Comparison of ENCODE assay signal across 25 cellular contexts in the genomic region with DNA sequence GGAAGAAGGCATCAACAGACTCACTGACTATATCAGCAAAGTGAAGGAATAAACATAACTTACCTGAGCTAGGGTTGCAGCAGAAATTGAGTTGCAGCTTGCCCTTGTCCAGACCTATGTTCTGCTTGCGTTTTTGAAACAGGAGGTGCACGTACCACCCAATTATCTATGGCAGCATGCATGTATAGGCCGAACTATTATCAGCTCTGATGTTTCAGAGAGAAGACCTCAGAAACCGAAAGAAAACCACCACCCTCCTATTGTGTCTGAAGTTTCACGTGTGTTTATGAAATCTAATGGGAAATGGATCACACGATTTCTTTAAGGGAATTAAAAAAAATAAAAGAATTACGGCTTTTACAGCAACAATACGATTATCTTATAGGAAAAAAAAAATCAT. TPM values are rescaled to one million over a fixed set of nuclear protein-coding genes. Genes with fewer than 3 reads are reported as not detected.
A peak's percentile ranks its signal among the peaks of the same experiment; 100 is the strongest.
DNase-seq lines count a peak whose midpoint lies in the region; ATAC-seq, FAIRE-seq and TF ChIP-seq lines count a peak whose summit lies in the region.
"Had no signal": no experiment of that assay in that cellular context is flagged by ENCODE, and none has a peak within 500 bp of the region (broad histone marks: within the 10 kb centered on the region; RNA-seq: fewer than 3 reads in every experiment).

No MANE protein-coding gene starts in this region.

- H4K91ac ChIP-seq in trophoblast cell (ENCODE audit: low read depth, low read length) = no peak overlapping the region

- no peak overlapping the region for H3K4me3 Mint-ChIP-seq in activated CD4-positive, alpha-beta T cell treated with anti-CD3 and anti-CD28 coated beads for 36 hours
- H3K4me3 Mint-ChIP-seq in activated CD8-positive, alpha-beta T cell treated with anti-CD3 and anti-CD28 coated beads, Interleukin-2, amount 10 ng/mL, durations not matched to agents 7 days and 5 days = no peak overlapping the region
- H3K4me3 Mint-ChIP-seq in osteocyte (ENCODE audit: unreplicated experiment) = no peak overlapping the region
- H3K4me3 Mint-ChIP-seq: activated naive CD4-positive, alpha-beta T cell treated with anti-CD3 and anti-CD28 coated beads, Interleukin-2, amount 10 ng/mL, durations not matched to agents 7 days and 5 days; activated T-cell treated with anti-CD3 and anti-CD28 coated beads, Interleukin-2, amount 50 U/mL, for 24 hours; neural crest cell had no signal

- peaks cover 4% of the 10 kb centered on the region for H3K79me1 ChIP-seq in trophoblast cell (ENCODE audit: low read length)

- WGBS in trophoblast cell (ENCODE audit: extremely low coverage, insufficient coverage, insufficient read length) = no CpG with 5 or more reads among the region's 8 CpGs

- H3K36me3 ChIP-seq in trophoblast cell (ENCODE audit: control insufficient read depth in 1 of 2, insufficient read depth in 2 of 2, low read length in 2 of 2) = peaks cover 2 to 10% of the 10 kb centered on the region in 2 experiments

- peaks cover 40% of the 10 kb centered on the region for H3K4me1 Mint-ChIP-seq in activated CD4-positive, alpha-beta T cell treated with anti-CD3 and anti-CD28 coated beads for 36 hours
- H3K4me1 Mint-ChIP-seq in activated CD8-positive, alpha-beta T cell treated with anti-CD3 and anti-CD28 coated beads, Interleukin-2, amount 10 ng/mL, durations not matched to agents 7 days and 5 days (ENCODE audit: low read depth) = peaks cover 38% of the 10 kb centered on the region
- peaks cover 14% of the 10 kb centered on the region for H3K4me1 Mint-ChIP-seq in osteocyte (ENCODE audit: unreplicated experiment)

- H4K8ac ChIP-seq in trophoblast cell (ENCODE audit: low read depth, low read length) = no peak overlapping the region

- H3K36me3 Mint-ChIP-seq in activated CD4-positive, alpha-beta T cell treated with anti-CD3 and anti-CD28 coated beads for 36 hours (ENCODE audit: low read depth) = peaks cover 47% of the 10 kb centered on the region
- peaks cover 60% of the 10 kb centered on the region for H3K36me3 Mint-ChIP-seq in activated CD8-positive, alpha-beta T cell treated with anti-CD3 and anti-CD28 coated beads, Interleukin-2, amount 10 ng/mL, durations not matched to agents 7 days and 5 days (ENCODE audit: low read depth)
- peaks cover 33% of the 10 kb centered on the region for H3K36me3 Mint-ChIP-seq in osteocyte (ENCODE audit: unreplicated experiment)

- H3K14ac ChIP-seq in trophoblast cell (ENCODE audit: low read length) = no peak overlapping the region

- ATAC-seq in activated CD4-positive, alpha-beta T cell treated with anti-CD3 and anti-CD28 coated beads for 36 hours = no peak
- ATAC-seq in activated CD8-positive, alpha-beta T cell treated with anti-CD3 and anti-CD28 coated beads, Interleukin-2, amount 10 ng/mL, durations not matched to agents 7 days and 5 days = no peak
- no peak for ATAC-seq in SK-N-SH treated with all-trans-retinoic acid at 6 μM for 48 hours
- ATAC-seq: esophagus mucosa had no signal

- TF ChIP-seq POLR2A in GM12891 (IDR thresholded peaks at IDR 0.05; ENCODE audit: low read depth, low read length) = no peak

- H3K79me2 ChIP-seq in trophoblast cell (ENCODE audit: control insufficient read depth, insufficient read depth, low read length, poor library complexity) = no peaks in the 10 kb centered on the region

- H3K27ac Mint-ChIP-seq in activated CD4-positive, alpha-beta T cell treated with anti-CD3 and anti-CD28 coated beads for 36 hours = peak overlapping the region; percentile 64
- H3K27ac Mint-ChIP-seq in activated CD8-positive, alpha-beta T cell treated with anti-CD3 and anti-CD28 coated beads, Interleukin-2, amount 10 ng/mL, durations not matched to agents 7 days and 5 days = peak overlapping the region; percentile 9
- H3K27ac Mint-ChIP-seq in osteocyte (ENCODE audit: unreplicated experiment) = peak overlapping the region; percentile 35

- H3K23ac ChIP-seq in trophoblast cell (ENCODE audit: low read length) = no peak overlapping the region

- no peaks in the 10 kb centered on the region for H3K27me3 Mint-ChIP-seq in activated CD4-positive, alpha-beta T cell treated with anti-CD3 and anti-CD28 coated beads for 36 hours
- H3K27me3 Mint-ChIP-seq in activated CD8-positive, alpha-beta T cell treated with anti-CD3 and anti-CD28 coated beads, Interleukin-2, amount 10 ng/mL, durations not matched to agents 7 days and 5 days (ENCODE audit: low read depth) = no peaks in the 10 kb centered on the region
- no peaks in the 10 kb centered on the region for H3K27me3 Mint-ChIP-seq in osteocyte (ENCODE audit: unreplicated experiment)
- H3K27me3 Mint-ChIP-seq: activated naive CD4-positive, alpha-beta T cell treated with anti-CD3 and anti-CD28 coated beads, Interleukin-2, amount 10 ng/mL, durations not matched to agents 7 days and 5 days; activated T-cell treated with anti-CD3 and anti-CD28 coated beads, Interleukin-2, amount 50 U/mL, for 24 hours had no signal

- no peak overlapping the region for H3K18ac ChIP-seq in trophoblast cell (ENCODE audit: low read length)

- H2AFZ ChIP-seq in trophoblast cell (ENCODE audit: insufficient read depth, low read length, poor library complexity) = no peak overlapping the region
- H2AFZ ChIP-seq: GM23248 had no signal

- H4K12ac ChIP-seq in trophoblast cell (ENCODE audit: low read depth, low read length) = no peak overlapping the region

- POLR2A ChIA-PET in activated CD4-positive, alpha-beta T cell treated with anti-CD3 and anti-CD28 coated beads for 36 hours (lab: Charles Lee) = interaction anchor here (1.7 kb wide), 1 partner anchor 18 kb away, joined by 4 read pairs; no protein-coding TSS in a partner anchor
- POLR2A ChIA-PET in activated CD8-positive, alpha-beta T cell treated with anti-CD3 and anti-CD28 coated beads, Interleukin-2, amount 10 ng/mL, durations not matched to agents 7 days and 5 days (lab: Charles Lee) = no interaction called here

- CTCF ChIA-PET in activated CD4-positive, alpha-beta T cell treated with anti-CD3 and anti-CD28 coated beads for 36 hours (lab: Charles Lee) = interaction anchor here (1.2 to 2.7 kb wide), 2 partner anchors 16 to 22 kb away, joined by 4 to 16 read pairs; no protein-coding TSS in a partner anchor
- CTCF ChIA-PET in activated CD8-positive, alpha-beta T cell treated with anti-CD3 and anti-CD28 coated beads, Interleukin-2, amount 10 ng/mL, durations not matched to agents 7 days and 5 days (lab: Charles Lee) = interaction anchor here (0.9 to 6.5 kb wide), 3 partner anchors 9 to 16 kb away, joined by 3 to 35 read pairs (median 3); no protein-coding TSS in a partner anchor

- no peak overlapping the region for H2BK120ac ChIP-seq in trophoblast cell (ENCODE audit: insufficient read depth, low read length, poor library complexity)

- TF ChIP-seq CTCF in osteocyte (IDR thresholded peaks at IDR 0.05) = no peak

- H3K4me3 ChIP-seq in trophoblast cell (ENCODE audit: low read depth, low read length) = no peak overlapping the region
- H3K4me3 ChIP-seq: BLaER1, GM23248, testis had no signal

- DNase-seq in activated CD4-positive, alpha-beta T cell treated with anti-CD3 and anti-CD28 coated beads for 36 hours = no peak
- no peak for DNase-seq in activated CD4-positive, alpha-beta T cell treated with anti-CD3 and anti-CD28 coated beads, Interleukin-2, amount 50 U/mL, for 48 hours
- no peak for DNase-seq in GM12891 (ENCODE audit: insufficient read length, low spot score)
- DNase-seq in activated CD8-positive, alpha-beta T cell treated with anti-CD3 and anti-CD28 coated beads, Interleukin-2, amount 10 ng/mL, durations not matched to agents 7 days and 5 days = no peak
- no peak for DNase-seq in osteocyte (ENCODE audit: extremely low spot score, unreplicated experiment)
- DNase-seq in NK-92 treated with Interleukin-12 subunit alpha and Interleukin-12 subunit beta, amount 100 ng/mL, for 24 hours (lab: John Stamatoyannopoulos, UW) = no peak
- DNase-seq in trophoblast cell = no peak
- DNase-seq: activated naive CD4-positive, alpha-beta T cell treated with anti-CD3 and anti-CD28 coated beads, Interleukin-2, amount 10 ng/mL, durations not matched to agents 7 days and 5 days; activated T-cell treated with anti-CD3 and anti-CD28 coated beads, Interleukin-2, amount 50 U/mL, for 24 hours; DMS153; effector CD4-positive, alpha-beta T cell; GF-D8; kidney glomerular epithelial cell; NCI-H146; NCI-H2171 treated with DMSO at 0.1 percent for 48 hours; NCI-H526 treated with DMSO at 0.1 percent for 48 hours; T-helper 2 cell; testis had no signal

- H3K4ac ChIP-seq in trophoblast cell (ENCODE audit: low read depth, low read length) = no peak overlapping the region

- no peak overlapping the region for H3K4me2 ChIP-seq in trophoblast cell (ENCODE audit: low read length)

- H2BK5ac ChIP-seq in trophoblast cell (ENCODE audit: low read depth, low read length, poor library complexity) = no peak overlapping the region

- H3K27me3 ChIP-seq in trophoblast cell (ENCODE audit: insufficient read depth, low read length) = no peaks in the 10 kb centered on the region
- H3K27me3 ChIP-seq: BLaER1, testis had no signal

- FAIRE-seq in GM12891 (lab: Jason Lieb, UNC) = peak; percentile 26
- FAIRE-seq: A204.1, frontal cortex had no signal

- no peaks in the 10 kb centered on the region for H3K9me3 Mint-ChIP-seq in activated CD4-positive, alpha-beta T cell treated with anti-CD3 and anti-CD28 coated beads for 36 hours (ENCODE audit: low read depth)
- H3K9me3 Mint-ChIP-seq in activated CD8-positive, alpha-beta T cell treated with anti-CD3 and anti-CD28 coated beads, Interleukin-2, amount 10 ng/mL, durations not matched to agents 7 days and 5 days (ENCODE audit: insufficient read depth) = no peaks in the 10 kb centered on the region
- no peaks in the 10 kb centered on the region for H3K9me3 Mint-ChIP-seq in osteocyte (ENCODE audit: unreplicated experiment)
- H3K9me3 Mint-ChIP-seq: activated naive CD4-positive, alpha-beta T cell treated with anti-CD3 and anti-CD28 coated beads, Interleukin-2, amount 10 ng/mL, durations not matched to agents 7 days and 5 days; neural crest cell had no signal

- no peak overlapping the region for H2BK12ac ChIP-seq in trophoblast cell (ENCODE audit: low read length)

- H3K27ac ChIP-seq in trophoblast cell (ENCODE audit: low read depth, low read length) = no peak overlapping the region
- H3K27ac ChIP-seq: BLaER1, testis had no signal

- peaks cover 6 to 8% of the 10 kb centered on the region in 2 experiments for H3K4me1 ChIP-seq in trophoblast cell (ENCODE audit: control insufficient read depth in 1 of 2, insufficient read depth in 2 of 2, low read length in 2 of 2)
- H3K4me1 ChIP-seq: testis had no signal

- no peaks in the 10 kb centered on the region for H3K9me3 ChIP-seq in trophoblast cell (ENCODE audit: insufficient read depth, low read depth, low read length)
- H3K9me3 ChIP-seq: BLaER1, testis had no signal

- intact Hi-C loops in activated CD4-positive, alpha-beta T cell treated with anti-CD3 and anti-CD28 coated beads for 36 hours (cut with DNase I, micrococcal nuclease) = no loop called here

- H2AK5ac ChIP-seq in trophoblast cell (ENCODE audit: low read length) = no peak overlapping the region

- no peak overlapping the region for H3K9ac ChIP-seq in trophoblast cell (ENCODE audit: low read length)
- H3K9ac ChIP-seq: BLaER1, GM23248 had no signal

RNA-seq across cellular contexts. Expression of a gene that starts 17.8 kb away (rescaled TPM):
- not detected for total RNA-seq in activated CD4-positive, alpha-beta T cell treated with anti-CD3 and anti-CD28 coated beads for 36 hours
- polyA plus RNA-seq in GM12891 (2012; ENCODE audit: low read depth, missing spikeins) = 0.03 TPM
- total RNA-seq in activated CD8-positive, alpha-beta T cell treated with anti-CD3 and anti-CD28 coated beads, Interleukin-2, amount 10 ng/mL, durations not matched to agents 7 days and 5 days = not detected
- total RNA-seq in osteocyte = not detected in 2 replicates
- polyA plus RNA-seq in trophoblast cell (2013) = 0.01 TPM in 1 of 2 replicates, not detected in the other
- total RNA-seq: esophagus mucosa, GM23248, testis had no signal
- polyA plus RNA-seq: GM23248 had no signal

RNA-seq across cellular contexts. Expression of a gene that starts 19.8 kb away (rescaled TPM):
- total RNA-seq in activated CD4-positive, alpha-beta T cell treated with anti-CD3 and anti-CD28 coated beads for 36 hours = 10 to 100 TPM; 60.4 to 76.0 TPM
- 59.0 TPM for polyA plus RNA-seq in GM12891 (2012; ENCODE audit: low read depth, missing spikeins)
- 100 to 1,000 TPM; 148 to 153 TPM for total RNA-seq in activated CD8-positive, alpha-beta T cell treated with anti-CD3 and anti-CD28 coated beads, Interleukin-2, amount 10 ng/mL, durations not matched to agents 7 days and 5 days
- total RNA-seq in osteocyte = 116 and 121 TPM in 2 replicates
- polyA plus RNA-seq in trophoblast cell (2013) = 80.1 and 84.4 TPM in 2 replicates

RNA-seq across cellular contexts. Expression of a gene that starts 24.4 kb away (rescaled TPM):
- 10 to 100 TPM; 59.5 to 72.2 TPM for total RNA-seq in activated CD4-positive, alpha-beta T cell treated with anti-CD3 and anti-CD28 coated beads for 36 hours
- 45.1 TPM for polyA plus RNA-seq in GM12891 (2012; ENCODE audit: low read depth, missing spikeins)
- 100 to 1,000 TPM in 1 of 2 experiments, 10 to 100 TPM in 1; 95.5 to 101 TPM for total RNA-seq in activated CD8-positive, alpha-beta T cell treated with anti-CD3 and anti-CD28 coated beads, Interleukin-2, amount 10 ng/mL, durations not matched to agents 7 days and 5 days
- 75.0 and 78.9 TPM in 2 replicates for total RNA-seq in osteocyte
- 52.4 and 52.8 TPM in 2 replicates for polyA plus RNA-seq in trophoblast cell (2013)

RNA-seq across cellular contexts. Expression of a gene that starts 52.5 kb away (rescaled TPM):
- 10 to 100 TPM; 33.2 to 34.1 TPM for total RNA-seq in activated CD4-positive, alpha-beta T cell treated with anti-CD3 and anti-CD28 coated beads for 36 hours
- 11.9 TPM for polyA plus RNA-seq in GM12891 (2012; ENCODE audit: low read depth, missing spikeins)
- 10 to 100 TPM; 47.5 to 49.3 TPM for total RNA-seq in activated CD8-positive, alpha-beta T cell treated with anti-CD3 and anti-CD28 coated beads, Interleukin-2, amount 10 ng/mL, durations not matched to agents 7 days and 5 days
- total RNA-seq in osteocyte = 42.0 and 44.4 TPM in 2 replicates
- polyA plus RNA-seq in trophoblast cell (2013) = 37.6 and 38.3 TPM in 2 replicates

Comparison
In these comparisons a context has a peak if more than half of its experiments do, and no peak if none do; other contexts are left out.
1. H3K27ac Mint-ChIP-seq: peak in every context shown above with its lines; median percentile 64 in activated CD4-positive, alpha-beta T cell treated with anti-CD3 and anti-CD28 coated beads for 36 hours; 35 in osteocyte; 9 in activated CD8-positive, alpha-beta T cell treated with anti-CD3 and anti-CD28 coated beads, Interleukin-2, amount 10 ng/mL, durations not matched to agents 7 days and 5 days.